9 cellular contexts compared by ENCODE assay signal in genomic region chr12:90953956-90954421, GRCh38.
A peak's percentile ranks its signal among the peaks of the same experiment; 100 is the strongest.
DNase-seq lines count a peak whose midpoint lies in the region; ATAC-seq and TF ChIP-seq lines count a peak whose summit lies in the region.
"Had no signal": no experiment of that assay in that cellular context is flagged by ENCODE, and none has a peak within 500 bp of the region (broad histone marks: within the 10 kb centered on the region; RNA-seq: fewer than 3 reads in every experiment).

No MANE protein-coding gene starts in this region.

- H3K9me3 ChIP-seq in RWPE2 (ENCODE audit: severe bottlenecking): no peaks in the 10 kb centered on the region
- H3K9me3 ChIP-seq: Caco-2 had no signal

- H3K27me3 ChIP-seq in RWPE2 (ENCODE audit: insufficient read depth, poor library complexity, severe bottlenecking): no peaks in the 10 kb centered on the region

- H3K4me3 ChIP-seq in RWPE2 (ENCODE audit: severe bottlenecking): no peak overlapping the region

- ATAC-seq in GM18511 (IDR thresholded peaks at IDR 0.05; ENCODE audit: unreplicated experiment) (peak; percentile 73), RWPE2 (ENCODE audit: low read depth) (no peak), GM21825 (IDR thresholded peaks at IDR 0.05; ENCODE audit: unreplicated experiment) (no peak), HG03025 (IDR thresholded peaks at IDR 0.05; ENCODE audit: low FRiP score, unreplicated experiment) (no peak)

- H3K27ac ChIP-seq in 22Rv1 (no peak overlapping the region), RWPE2 (ENCODE audit: poor library complexity, severe bottlenecking) (no peak overlapping the region)

- DNase-seq in RWPE2 (ENCODE audit: low spot score) (no peak), iPS DF 4.7 (ENCODE audit: extremely low read depth, low spot score) (peak; percentile 79), DMS153 (lab: John Stamatoyannopoulos, UW) (no peak), NCI-H510A (lab: John Stamatoyannopoulos, UW) (no peak)
- DNase-seq: Caco-2 had no signal

- H3K4me1 ChIP-seq in RWPE2 (ENCODE audit: insufficient read depth, poor library complexity, severe bottlenecking): no peaks in the 10 kb centered on the region

- peak; percentile 91 for TF ChIP-seq CTCF in 22Rv1 (IDR thresholded peaks at IDR 0.05)
- peak; percentile 44 for TF ChIP-seq CTCF in RWPE2 (IDR thresholded peaks at IDR 0.05; ENCODE audit: poor library complexity, severe bottlenecking)

- H3K36me3 ChIP-seq in RWPE2 (ENCODE audit: low read depth): no peaks in the 10 kb centered on the region
